In genomic region chr17:14925498-14925897, GRCh38 we compare ENCODE assay signal across 2 cellular contexts.
A peak's percentile ranks its signal among the peaks of the same experiment; 100 is the strongest.
TF ChIP-seq lines count a peak whose summit lies in the region.

No MANE protein-coding gene starts in this region.

TF ChIP-seq in IMR-90, 13 proteins besides CTCF, POLR2A, EP300 and RAD21:
- no peak for TF ChIP-seq FOS (IDR thresholded peaks at IDR 0.05; ENCODE audit: low read depth, low read length)
- TF ChIP-seq MAZ (IDR thresholded peaks at IDR 0.05; ENCODE audit: borderline replicate concordance, low read depth, low read length), result no peak
- no peak for TF ChIP-seq CEBPB (IDR thresholded peaks at IDR 0.05; ENCODE audit: low read depth, low read length)
- TF ChIP-seq NFE2L2 (IDR thresholded peaks at IDR 0.05; ENCODE audit: low read depth, low read length), result no peak
- TF ChIP-seq MAFK (IDR thresholded peaks at IDR 0.05; ENCODE audit: low read depth, low read length), result no peak
- no peak for TF ChIP-seq BHLHE40 (IDR thresholded peaks at IDR 0.05; ENCODE audit: low read depth, low read length)

TF ChIP-seq in liver, 16 proteins besides CTCF, POLR2A, EP300 and RAD21:
- no peak for TF ChIP-seq EGR1 (IDR thresholded peaks at IDR 0.05; ENCODE audit: low read depth in 2 of 2)
- TF ChIP-seq RXRA (IDR thresholded peaks at IDR 0.05), result peak; percentile 54 to 65
- no peak for TF ChIP-seq GABPA (IDR thresholded peaks at IDR 0.05 in 1 of 2, conservative IDR thresholded peaks at IDR 0.05 in 1 of 2)
- no peak for TF ChIP-seq REST (IDR thresholded peaks at IDR 0.05)
- TF ChIP-seq TAF1 (conservative IDR thresholded peaks at IDR 0.05), result no peak
- no peak for TF ChIP-seq MAX (IDR thresholded peaks at IDR 0.05)
- TF ChIP-seq FOXA2 (IDR thresholded peaks at IDR 0.05), result peak; percentile 38
- peak; percentile 15 for TF ChIP-seq YY1 (IDR thresholded peaks at IDR 0.05)
- TF ChIP-seq ATF3 (IDR thresholded peaks at IDR 0.05), result no peak
- no peak for TF ChIP-seq ZBTB33 (IDR thresholded peaks at IDR 0.05)
- TF ChIP-seq SP1 (IDR thresholded peaks at IDR 0.05), result peak; percentile 40
- no peak for TF ChIP-seq NR2F2 (IDR thresholded peaks at IDR 0.05)
- TF ChIP-seq HNF4G (IDR thresholded peaks at IDR 0.05), result no peak
- peak; percentile 20 for TF ChIP-seq FOXA1 (IDR thresholded peaks at IDR 0.05)
- TF ChIP-seq HNF4A (conservative IDR thresholded peaks at IDR 0.05), result peak; percentile 81
- TF ChIP-seq JUND (IDR thresholded peaks at IDR 0.05), result no peak
